Comparison of ENCODE assay signal across 18 cellular contexts in the genomic region with DNA sequence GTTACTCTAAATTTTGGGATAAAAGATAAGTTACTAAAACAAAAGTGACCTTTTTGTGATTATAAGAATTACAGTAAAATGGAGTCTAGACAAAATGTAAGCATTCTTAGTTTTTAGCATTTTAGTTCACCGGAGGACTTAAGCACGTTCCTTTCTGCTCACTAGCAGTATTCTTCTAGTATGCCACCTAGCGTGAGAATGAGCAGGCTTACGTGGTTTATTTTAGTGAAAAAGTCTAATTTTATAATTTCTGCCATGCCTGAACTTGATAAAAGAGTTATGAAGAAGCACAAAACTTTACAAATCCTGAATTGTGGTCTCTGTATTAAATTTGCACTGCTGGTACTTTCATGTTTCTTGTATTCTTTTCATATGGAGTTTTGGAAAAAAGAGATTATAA.
DNase-seq lines count a peak whose midpoint lies in the region; ATAC-seq, FAIRE-seq and TF ChIP-seq lines count a peak whose summit lies in the region.
"Had no signal": no experiment of that assay in that cellular context is flagged by ENCODE, and none has a peak within 500 bp of the region (broad histone marks: within the 10 kb centered on the region; RNA-seq: fewer than 3 reads in every experiment).

No MANE protein-coding gene starts in this region.

- H2AFZ ChIP-seq in OCI-LY1 (ENCODE audit: low read length): no peak overlapping the region
- H2AFZ ChIP-seq: GM23248 had no signal

- ATAC-seq in HG02763 (IDR thresholded peaks at IDR 0.05; ENCODE audit: unreplicated experiment): no peak

- H3K36me3 ChIP-seq in OCI-LY1 (ENCODE audit: insufficient read depth, low read length): no peaks in the 10 kb centered on the region

- no peak overlapping the region for H3K27ac ChIP-seq in OCI-LY1 (ENCODE audit: low read depth, low read length, poor library complexity, severe bottlenecking)
- H3K27ac ChIP-seq: GM23248 had no signal

- no peaks in the 10 kb centered on the region for H3K27me3 ChIP-seq in OCI-LY1 (ENCODE audit: insufficient read depth, low read length)

- H3K9me2 ChIP-seq in OCI-LY1 (ENCODE audit: low read depth, low read length): no peaks in the 10 kb centered on the region

- no peak overlapping the region for H3K4me3 ChIP-seq in OCI-LY1 (ENCODE audit: low read depth, low read length, poor library complexity, severe bottlenecking)
- H3K4me3 ChIP-seq: GM23248 had no signal

- H3K4me1 ChIP-seq in OCI-LY1 (ENCODE audit: insufficient read depth, low read length, severe bottlenecking): no peaks in the 10 kb centered on the region

- no peak overlapping the region for H3K9ac ChIP-seq in OCI-LY1 (ENCODE audit: low read length)
- H3K9ac ChIP-seq: GM23248 had no signal

- H3K9me3 ChIP-seq in OCI-LY1 (ENCODE audit: low read length): no peaks in the 10 kb centered on the region

- DNase-seq in iris pigment epithelial cell (ENCODE audit: low read depth) (peak; percentile 36), GM19239 (ENCODE audit: insufficient read length, low spot score) (no peak), GM10266 (ENCODE audit: extremely low spot score) (no peak)
- no peak for DNase-seq in NK-92 treated with Interleukin-12 subunit alpha and Interleukin-12 subunit beta, amount 100 ng/mL, for 24 hours (lab: John Stamatoyannopoulos, UW)
- DNase-seq: C1 segment of cervical spinal cord; Calu3; CD4-positive, alpha-beta memory T cell; COR-L47; DMS53; DMS79 treated with DMSO at 0.1 percent for 48 hours; GF-D8; GM23248; HCEC 1CT had no signal

- H4K20me1 ChIP-seq in OCI-LY1 (ENCODE audit: insufficient read depth, low read length): no peaks in the 10 kb centered on the region

- no peak overlapping the region for H3K4me2 ChIP-seq in OCI-LY1 (ENCODE audit: low read length)

- H3F3A ChIP-seq in OCI-LY1 (ENCODE audit: insufficient read depth, low read length): no peaks in the 10 kb centered on the region

- TF ChIP-seq CTCF in OCI-LY1 (IDR thresholded peaks at IDR 0.05; ENCODE audit: low read length) (peak; percentile 46; the same call in 1 of the 2 replicates), GM10266 (IDR thresholded peaks at IDR 0.05; ENCODE audit: control insufficient read depth, insufficient read depth, low read depth, missing control alignments) (no peak)

- no peaks in the 10 kb centered on the region for H3K79me2 ChIP-seq in OCI-LY1 (ENCODE audit: insufficient read depth, low read length)

- FAIRE-seq in TTC549 (lab: Jason Lieb, UNC): peak; percentile 48
- no peak for FAIRE-seq in GM19239 (lab: Jason Lieb, UNC)
- FAIRE-seq: GM12892, H54 had no signal
